11 cellular contexts compared by ENCODE assay signal in genomic region chr5:93588586-93589347, GRCh38. TPM values are rescaled to one million over a fixed set of nuclear protein-coding genes. Genes with fewer than 3 reads are reported as not detected.
A peak's percentile ranks its signal among the peaks of the same experiment; 100 is the strongest.
DNase-seq lines count a peak whose midpoint lies in the region; ATAC-seq and TF ChIP-seq lines count a peak whose summit lies in the region.
"Had no signal": no experiment of that assay in that cellular context is flagged by ENCODE, and none has a peak within 500 bp of the region (broad histone marks: within the 10 kb centered on the region; RNA-seq: fewer than 3 reads in every experiment).

No MANE protein-coding gene starts in this region.

- no peaks in the 10 kb centered on the region; the same call in 1 of the 2 replicates for H3F3A ChIP-seq in PC-9 (ENCODE audit: insufficient read depth, low read depth)

- CTCF ChIA-PET in PC-9 (lab: Charles Lee) = interaction anchor here (0.7 kb wide), 1 partner anchor 151 kb away, joined by 3 read pairs; no protein-coding TSS in a partner anchor

- peak overlapping the region; percentile 80 for H3K27ac Mint-ChIP-seq in activated CD4-positive, alpha-beta T cell treated with anti-CD3 and anti-CD28 coated beads, Interleukin-2, amount 10 ng/mL, durations not matched to agents 24 days and 14 days
- peak overlapping the region; percentile 90 for H3K27ac Mint-ChIP-seq in stimulated activated naive B cell treated with anti-CD40 and anti-IgM and Interleukin-4, amounts not matched to agents 10 μg/mL and 1 μg/mL and 100 μg/mL, for 72 hours

- no peaks in the 10 kb centered on the region for H3K9me2 ChIP-seq in PC-9 (ENCODE audit: insufficient read depth)

- peaks cover 19% of the 10 kb centered on the region for H3K79me2 ChIP-seq in PC-9 (ENCODE audit: low read depth)

- H3K4me3 ChIP-seq in astrocyte of the spinal cord (ENCODE audit: low read depth, low read length) (peak overlapping the region; percentile 76), kidney epithelial cell (ENCODE audit: low read depth, low read length) (peak overlapping the region; percentile 77), PC-9 (no peak overlapping the region)
- H3K4me3 ChIP-seq: heart left ventricle, psoas muscle had no signal

- H4K20me1 ChIP-seq in PC-9 (ENCODE audit: insufficient read depth) = no peaks in the 10 kb centered on the region

- H3K27ac ChIP-seq in PC-9 = no peak overlapping the region
- H3K27ac ChIP-seq: heart left ventricle, psoas muscle had no signal

- BruUV-seq in PC-9 (replicated peaks; lab: Mats Ljungman, UMichigan) = no TSS peak

- DNase-seq in activated CD4-positive, alpha-beta T cell treated with anti-CD3 and anti-CD28 coated beads, Interleukin-2, amount 10 ng/mL, durations not matched to agents 24 days and 14 days = no peak
- DNase-seq in activated CD4-positive, alpha-beta T cell treated with anti-CD3 and anti-CD28 coated beads, Interleukin-2, amount 50 U/mL, for 48 hours = no peak
- DNase-seq in astrocyte of the spinal cord (ENCODE audit: low read depth, low spot score) = peak; percentile 55
- no peak for DNase-seq in kidney epithelial cell (ENCODE audit: low read depth)
- no peak for DNase-seq in stimulated activated naive B cell treated with anti-CD40 and anti-IgM and Interleukin-4, amounts not matched to agents 10 μg/mL and 1 μg/mL and 100 μg/mL, for 72 hours
- no peak for DNase-seq in PC-9
- DNase-seq: aorta, heart left ventricle, psoas muscle had no signal

- POLR2A ChIA-PET in PC-9 (lab: Charles Lee; ENCODE audit: unreplicated experiment) = no interaction called here

- ATAC-seq in stimulated activated naive B cell treated with anti-CD40 and anti-IgM and Interleukin-4, amounts not matched to agents 10 μg/mL and 1 μg/mL and 100 μg/mL, for 72 hours (replicated peaks) = no peak
- ATAC-seq in GM18867 (IDR thresholded peaks at IDR 0.05; ENCODE audit: unreplicated experiment) (no peak), HG03442 (IDR thresholded peaks at IDR 0.05; ENCODE audit: unreplicated experiment) (no peak)
- ATAC-seq: heart left ventricle, psoas muscle had no signal

- H2AFZ ChIP-seq in PC-9 = no peak overlapping the region

- H3K9me3 ChIP-seq in PC-9 (ENCODE audit: insufficient read depth, low read depth) = no peaks in the 10 kb centered on the region
- H3K9me3 ChIP-seq: heart left ventricle, psoas muscle had no signal

- H3K4me2 ChIP-seq in PC-9 = no peak overlapping the region

- H3K4me3 Mint-ChIP-seq in activated CD4-positive, alpha-beta T cell treated with anti-CD3 and anti-CD28 coated beads, Interleukin-2, amount 10 ng/mL, durations not matched to agents 24 days and 14 days = peak overlapping the region; percentile 45
- peak overlapping the region; percentile 71 to 76 for H3K4me3 Mint-ChIP-seq in stimulated activated naive B cell treated with anti-CD40 and anti-IgM and Interleukin-4, amounts not matched to agents 10 μg/mL and 1 μg/mL and 100 μg/mL, for 72 hours

- no peaks in the 10 kb centered on the region for H3K27me3 ChIP-seq in kidney epithelial cell (ENCODE audit: control insufficient read depth, insufficient read depth, low read length)
- H3K27me3 ChIP-seq in PC-9 (ENCODE audit: insufficient read depth, low read depth) = no peaks in the 10 kb centered on the region

- H3K4me1 Mint-ChIP-seq in activated CD4-positive, alpha-beta T cell treated with anti-CD3 and anti-CD28 coated beads, Interleukin-2, amount 10 ng/mL, durations not matched to agents 24 days and 14 days = peaks cover 11% of the 10 kb centered on the region
- H3K4me1 Mint-ChIP-seq in stimulated activated naive B cell treated with anti-CD40 and anti-IgM and Interleukin-4, amounts not matched to agents 10 μg/mL and 1 μg/mL and 100 μg/mL, for 72 hours = peaks cover 15 to 23% of the 10 kb centered on the region in 2 donors

- peaks cover 11% of the 10 kb centered on the region for H3K9me3 Mint-ChIP-seq in activated CD4-positive, alpha-beta T cell treated with anti-CD3 and anti-CD28 coated beads, Interleukin-2, amount 10 ng/mL, durations not matched to agents 24 days and 14 days
- H3K9me3 Mint-ChIP-seq in stimulated activated naive B cell treated with anti-CD40 and anti-IgM and Interleukin-4, amounts not matched to agents 10 μg/mL and 1 μg/mL and 100 μg/mL, for 72 hours = peaks cover 5 to 6% of the 10 kb centered on the region in 2 donors

- intact Hi-C loops in activated CD4-positive, alpha-beta T cell treated with anti-CD3 and anti-CD28 coated beads, Interleukin-2, amount 10 ng/mL, durations not matched to agents 24 days and 14 days (cut with micrococcal nuclease) = no loop called here
- intact Hi-C loops in PC-9 (cut with micrococcal nuclease; ENCODE audit: unreplicated experiment) = loop anchor here (10.0 kb wide), 5 partner anchors 234 to 1944 kb away; a partner anchor contains a TSS

- peaks cover 12% of the 10 kb centered on the region for H3K36me3 Mint-ChIP-seq in activated CD4-positive, alpha-beta T cell treated with anti-CD3 and anti-CD28 coated beads, Interleukin-2, amount 10 ng/mL, durations not matched to agents 24 days and 14 days (ENCODE audit: low read depth)
- H3K36me3 Mint-ChIP-seq in stimulated activated naive B cell treated with anti-CD40 and anti-IgM and Interleukin-4, amounts not matched to agents 10 μg/mL and 1 μg/mL and 100 μg/mL, for 72 hours = peaks cover 8 to 13% of the 10 kb centered on the region in 2 donors

- H3K27me3 Mint-ChIP-seq in activated CD4-positive, alpha-beta T cell treated with anti-CD3 and anti-CD28 coated beads, Interleukin-2, amount 10 ng/mL, durations not matched to agents 24 days and 14 days = peaks cover 77% of the 10 kb centered on the region
- H3K27me3 Mint-ChIP-seq in stimulated activated naive B cell treated with anti-CD40 and anti-IgM and Interleukin-4, amounts not matched to agents 10 μg/mL and 1 μg/mL and 100 μg/mL, for 72 hours = peaks cover 51 to 58% of the 10 kb centered on the region in 2 donors

- H3K36me3 ChIP-seq in kidney epithelial cell (ENCODE audit: control insufficient read depth, insufficient read depth, low read length) (no peaks in the 10 kb centered on the region), PC-9 (ENCODE audit: low read depth) (0 out of 2 replicates have a peak, but pooled peaks cover 11% of the 10 kb centered on the region)
- H3K36me3 ChIP-seq: heart left ventricle had no signal

- in situ Hi-C loops in astrocyte of the spinal cord (cut with HindIII; ENCODE audit: low sequenced_read_pairs) = no loop called here

- peaks cover 11% of the 10 kb centered on the region for H3K4me1 ChIP-seq in PC-9 (replicated peaks; ENCODE audit: insufficient read depth)
- H3K4me1 ChIP-seq: psoas muscle had no signal

- TF ChIP-seq CTCF in astrocyte of the spinal cord (IDR thresholded peaks at IDR 0.05; ENCODE audit: low read depth, low read length) = no peak
- TF ChIP-seq CTCF in kidney epithelial cell (IDR thresholded peaks at IDR 0.05; ENCODE audit: insufficient read depth, low read length, poor library complexity, severe bottlenecking) = no peak
- no peak for TF ChIP-seq CTCF in PC-9 (conservative IDR thresholded peaks at IDR 0.05)

RNA-seq across cellular contexts. Expression of gene NR2F1, which starts 5.7 kb away (rescaled TPM):
- total RNA-seq in activated CD4-positive, alpha-beta T cell treated with anti-CD3 and anti-CD28 coated beads, Interleukin-2, amount 10 ng/mL, durations not matched to agents 24 days and 14 days = not detected in 2 replicates
- total RNA-seq in kidney epithelial cell = 12.8 and 13.2 TPM in 2 replicates
- total RNA-seq in PC-9 (2021) = 1.1 and 1.3 TPM in 2 replicates

RNA-seq across cellular contexts. Expression of gene NR2F1-AS1, which starts 7.7 kb away (rescaled TPM):
- total RNA-seq in activated CD4-positive, alpha-beta T cell treated with anti-CD3 and anti-CD28 coated beads, Interleukin-2, amount 10 ng/mL, durations not matched to agents 24 days and 14 days = not detected in 2 replicates
- total RNA-seq in kidney epithelial cell (5.3 and 9.5 TPM in 2 replicates), PC-9 (2021) (5.9 and 6.0 TPM in 2 replicates)
